In the genomic region with DNA sequence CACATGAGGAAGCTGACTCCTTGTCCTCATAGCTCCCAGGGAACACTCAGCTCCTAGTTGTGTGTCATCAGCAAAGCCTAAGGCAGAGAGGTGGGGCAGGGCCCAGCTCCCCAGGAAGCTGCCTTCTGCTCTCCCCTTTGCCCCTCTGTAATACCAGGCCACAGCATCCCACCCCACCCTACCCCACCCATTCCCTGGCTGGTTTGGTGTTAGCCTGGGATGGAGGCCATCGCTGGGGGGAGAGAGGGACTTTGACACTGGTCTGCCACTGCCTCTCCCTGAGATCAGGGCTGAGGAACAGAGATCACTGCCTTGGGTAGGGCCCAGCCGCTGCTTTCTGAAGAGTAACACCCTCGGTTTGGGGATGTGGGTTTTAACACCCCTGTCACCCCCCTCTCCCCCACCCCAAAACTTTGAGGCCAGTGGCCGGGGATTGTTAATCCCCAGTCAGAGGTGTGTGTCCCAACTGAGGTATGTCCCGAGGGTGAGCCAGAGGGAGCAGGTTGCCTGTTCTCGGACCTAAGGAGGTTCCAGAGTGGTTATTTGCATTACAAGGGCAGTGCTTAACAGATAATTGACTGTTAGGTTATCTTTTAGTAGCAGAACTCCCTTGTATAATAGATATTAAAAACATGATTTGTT, we compare ENCODE assay signal across 12 cellular contexts. TPM values are rescaled to one million over a fixed set of nuclear protein-coding genes. Genes with fewer than 3 reads are reported as not detected.
A peak's percentile ranks its signal among the peaks of the same experiment; 100 is the strongest.
DNase-seq lines count a peak whose midpoint lies in the region; ATAC-seq and TF ChIP-seq lines count a peak whose summit lies in the region.
"Had no signal": no experiment of that assay in that cellular context is flagged by ENCODE, and none has a peak within 500 bp of the region (broad histone marks: within the 10 kb centered on the region; RNA-seq: fewer than 3 reads in every experiment).

No MANE protein-coding gene starts in this region.

- POLR2A ChIA-PET in MCF 10A (lab: Yijun Ruan, JAX) = interaction anchor here (0.5 to 1.3 kb wide), 3 partner anchors 25 to 1340 kb away, joined by 3 to 4 read pairs (median 3); no protein-coding TSS in a partner anchor

- ATAC-seq in foreskin keratinocyte = peak; percentile 95

- H3K36me3 Mint-ChIP-seq in MCF 10A (ENCODE audit: insufficient read depth, unreplicated experiment) = peaks cover 20% of the 10 kb centered on the region
- H3K36me3 Mint-ChIP-seq in T-helper 2 cell treated with Interferon-gamma antibody and Interleukin-4, amounts not matched to agents 5 μg/mL and 100 μg/mL, for 36 hours (ENCODE audit: low read depth) = peaks cover 16% of the 10 kb centered on the region

- TF ChIP-seq CTCF in MCF 10A (IDR thresholded peaks at IDR 0.05; ENCODE audit: unreplicated experiment) (no peak), breast epithelium (IDR thresholded peaks at IDR 0.05) (no peak), foreskin keratinocyte (conservative IDR thresholded peaks at IDR 0.05) (no peak), transverse colon (IDR thresholded peaks at IDR 0.05) (no peak)

- H3K4me3 Mint-ChIP-seq in MCF 10A (ENCODE audit: unreplicated experiment) = no peak overlapping the region
- peak overlapping the region; percentile 40 for H3K4me3 Mint-ChIP-seq in T-helper 2 cell treated with Interferon-gamma antibody and Interleukin-4, amounts not matched to agents 5 μg/mL and 100 μg/mL, for 36 hours

- H3K9me3 ChIP-seq in breast epithelium (no peaks in the 10 kb centered on the region), transverse colon (no peaks in the 10 kb centered on the region)
- H3K9me3 ChIP-seq: prostate gland had no signal

- 10 to 47% methylated on average over 2 to 6 of the region's 6 CpGs for WGBS in transverse colon (ENCODE audit: low coverage in 1 of 2), 2 donors

- no TSS peak for BruUV-seq in MCF 10A (replicated peaks; lab: Mats Ljungman, UMichigan)

- TF ChIP-seq POLR2A in breast epithelium (IDR thresholded peaks at IDR 0.05) = no peak
- no peak for TF ChIP-seq POLR2A in transverse colon (IDR thresholded peaks at IDR 0.05)

- CTCF ChIA-PET in MCF 10A (lab: Yijun Ruan, JAX) = interaction anchor here (0.6 to 1.0 kb wide), 3 partner anchors 21 to 121 kb away, joined by 3 to 7 read pairs (median 3); no protein-coding TSS in a partner anchor

- H3K27ac ChIP-seq in breast epithelium (no peak overlapping the region), foreskin keratinocyte (peak overlapping the region; percentile 45), transverse colon (peak overlapping the region; percentile 49 to 65 (median 56))
- H3K27ac ChIP-seq: HL-60, prostate gland had no signal

- H3K4me1 Mint-ChIP-seq in MCF 10A (ENCODE audit: insufficient read depth, unreplicated experiment) = no peaks in the 10 kb centered on the region
- H3K4me1 Mint-ChIP-seq in T-helper 2 cell treated with Interferon-gamma antibody and Interleukin-4, amounts not matched to agents 5 μg/mL and 100 μg/mL, for 36 hours (ENCODE audit: low read depth) = peaks cover 63% of the 10 kb centered on the region

- H3K36me3 ChIP-seq in breast epithelium (no peaks in the 10 kb centered on the region), transverse colon (no peaks in the 10 kb centered on the region)
- H3K36me3 ChIP-seq: prostate gland had no signal

- TF ChIP-seq EP300 in transverse colon (IDR thresholded peaks at IDR 0.05; ENCODE audit: low read depth) = no peak

- H3K9me3 Mint-ChIP-seq in MCF 10A (ENCODE audit: unreplicated experiment) = no peaks in the 10 kb centered on the region
- H3K9me3 Mint-ChIP-seq in T-helper 2 cell treated with Interferon-gamma antibody and Interleukin-4, amounts not matched to agents 5 μg/mL and 100 μg/mL, for 36 hours = peaks cover 4% of the 10 kb centered on the region

- no peak for DNase-seq in MCF 10A (ENCODE audit: unreplicated experiment)
- no peak for DNase-seq in breast epithelium (ENCODE audit: low spot score in 2 of 2)
- DNase-seq in T-helper 2 cell treated with Interferon-gamma antibody and Interleukin-4, amounts not matched to agents 5 μg/mL and 100 μg/mL, for 36 hours (ENCODE audit: low spot score) = no peak
- peak in 1 of 2 donors; percentile 55 for DNase-seq in foreskin keratinocyte
- peak; percentile 51 for DNase-seq in transverse colon
- DNase-seq in NCI-H2107 treated with DMSO at 0.1 percent for 48 hours (lab: John Stamatoyannopoulos, UW; ENCODE audit: unreplicated experiment) = no peak
- DNase-seq in foreskin melanocyte = no peak
- DNase-seq in NCI-H774 (lab: John Stamatoyannopoulos, UW) = no peak
- DNase-seq: effector CD4-positive, alpha-beta T cell; NCI-H2107 had no signal

- intact Hi-C loops in MCF 10A (cut with micrococcal nuclease) (no loop called here), breast epithelium (cut with DNase I; ENCODE audit: low total_unique reads) (no loop called here), transverse colon (cut with DNase I; ENCODE audit: low total_unique reads) (no loop called here)

- in situ Hi-C loops in transverse colon (cut with MboI; ENCODE audit: low pct_ligation_motif_present in 1 of 4, low pct_unique_long_range_greater_than_20kb in 1 of 4, low sequenced_read_pairs in 3 of 4) = no loop called here

- H3K4me3 ChIP-seq in breast epithelium = no peak overlapping the region
- no peak overlapping the region for H3K4me3 ChIP-seq in transverse colon
- H3K4me3 ChIP-seq: prostate gland had no signal

- H3K4me1 ChIP-seq in breast epithelium = no peaks in the 10 kb centered on the region
- peaks cover 16% of the 10 kb centered on the region for H3K4me1 ChIP-seq in foreskin keratinocyte
- H3K4me1 ChIP-seq in transverse colon = peaks cover 0 to 31% (median 13%) of the 10 kb centered on the region in 4 donors

- no peaks in the 10 kb centered on the region for H3K27me3 Mint-ChIP-seq in MCF 10A (ENCODE audit: insufficient read depth, unreplicated experiment)
- H3K27me3 Mint-ChIP-seq in T-helper 2 cell treated with Interferon-gamma antibody and Interleukin-4, amounts not matched to agents 5 μg/mL and 100 μg/mL, for 36 hours (ENCODE audit: low read depth) = no peaks in the 10 kb centered on the region

- H3K27ac Mint-ChIP-seq in MCF 10A (ENCODE audit: low read depth, unreplicated experiment) = peak overlapping the region; percentile 59
- no peak overlapping the region for H3K27ac Mint-ChIP-seq in T-helper 2 cell treated with Interferon-gamma antibody and Interleukin-4, amounts not matched to agents 5 μg/mL and 100 μg/mL, for 36 hours

- no peaks in the 10 kb centered on the region for H3K27me3 ChIP-seq in breast epithelium
- no peaks in the 10 kb centered on the region for H3K27me3 ChIP-seq in foreskin keratinocyte
- H3K27me3 ChIP-seq in transverse colon = no peaks in the 10 kb centered on the region

RNA-seq across cellular contexts. Expression of gene TET3, which starts 41.4 kb away (rescaled TPM):
- 15.0 and 17.5 TPM in 2 replicates for total RNA-seq in MCF 10A (2022)
- 10 to 100 TPM in 1 of 3 donors, 1 to 10 TPM in 2; 7.9 to 13.2 (median 9.8) TPM for total RNA-seq in breast epithelium
- total RNA-seq in foreskin keratinocyte = 5.2 and 5.5 TPM in 2 replicates
- 0.76 and 0.85 TPM in 2 replicates for polyA plus RNA-seq in foreskin keratinocyte
- total RNA-seq in transverse colon = 10 to 100 TPM; 20.2 to 26.9 (median 22.5) TPM

Comparison
In these comparisons a context has a peak if more than half of its experiments do, and no peak if none do; other contexts are left out.
1. H3K27ac ChIP-seq: peak in foreskin keratinocyte (single experiment) and transverse colon (4 of 4); none in breast epithelium (0 of 2).